Comparison of ENCODE assay signal across 1 cellular context in genomic region chr13:75547917-75548316, GRCh38.
TF ChIP-seq lines count a peak whose summit lies in the region.

No MANE protein-coding gene starts in this region.

TF ChIP-seq in H1, 55 proteins besides CTCF, POLR2A, EP300 and RAD21:
- TF ChIP-seq CBX8 (IDR thresholded peaks at IDR 0.05; ENCODE audit: borderline replicate concordance, low read depth, low read length) (no peak), FOSL1 (IDR thresholded peaks at IDR 0.05; ENCODE audit: insufficient read depth, low read depth, low read length) (no peak), EZH2 (IDR thresholded peaks at IDR 0.05; ENCODE audit: low read depth, low read length, severe bottlenecking) (no peak), GTF2F1 (IDR thresholded peaks at IDR 0.05; ENCODE audit: borderline replicate concordance, low read depth, low read length) (no peak), SUZ12 (IDR thresholded peaks at IDR 0.05; ENCODE audit: low read length) (no peak), SIX5 (IDR thresholded peaks at IDR 0.05; ENCODE audit: low read depth, low read length) (no peak), KDM4A (IDR thresholded peaks at IDR 0.05; ENCODE audit: low read depth, low read length, severe bottlenecking) (no peak), TAF7 (optimal IDR thresholded peaks at IDR 0.05; ENCODE audit: borderline replicate concordance, low read depth, low read length) (no peak), CBX5 (IDR thresholded peaks at IDR 0.05; ENCODE audit: low read depth, low read length) (no peak), RXRA (IDR thresholded peaks at IDR 0.05; ENCODE audit: insufficient read depth, low read depth, low read length) (no peak)
